In the genomic region with DNA sequence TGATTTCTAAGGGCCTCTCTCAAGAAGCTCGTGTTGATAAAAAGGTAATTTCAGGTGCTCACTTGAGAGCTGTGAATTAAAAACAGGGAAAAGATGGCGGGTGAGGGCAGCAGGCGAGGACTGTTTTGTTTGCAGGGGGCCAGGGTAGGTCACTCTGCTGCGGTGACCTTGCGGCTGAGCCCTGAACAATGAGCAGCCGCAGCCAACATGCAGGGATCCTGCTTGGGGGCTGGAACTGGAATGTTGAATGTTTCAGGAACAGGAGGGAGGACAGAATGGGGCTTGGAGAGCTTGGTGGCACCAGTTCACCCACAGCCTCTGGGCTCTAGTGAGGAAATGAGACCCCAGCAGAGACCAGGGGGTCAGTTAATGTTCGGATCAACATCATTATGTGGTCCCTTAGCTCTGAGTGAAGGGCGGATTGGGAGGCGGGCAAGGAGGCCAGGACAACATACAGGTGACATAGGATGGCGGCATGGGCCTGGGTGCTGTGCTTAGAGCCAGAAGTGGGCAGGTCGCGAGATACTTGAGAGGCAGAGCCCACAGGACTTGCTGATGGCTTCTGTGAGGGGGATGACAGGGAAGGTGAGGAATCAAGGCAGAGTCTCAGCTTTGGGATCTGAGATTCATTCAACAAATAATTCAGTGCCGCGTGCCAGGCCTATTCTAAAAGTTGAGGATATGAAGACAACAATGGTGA, we compare ENCODE assay signal across 8 cellular contexts.
DNase-seq lines count a peak whose midpoint lies in the region; ATAC-seq and TF ChIP-seq lines count a peak whose summit lies in the region.
"Not testable (repeated sequence)": the region's sequence is repeated elsewhere in the genome, so short reads cannot be mapped to it uniquely, and the experiment has no call there.

No MANE protein-coding gene starts in this region.

- not testable (repeated sequence) for ATAC-seq in CD4-positive, alpha-beta T cell (ENCODE audit: poor library complexity); activated CD4-positive, alpha-beta T cell treated with anti-CD3 and anti-CD28 coated beads for 36 hours; stimulated activated naive B cell treated with anti-CD40 and anti-IgM and Interleukin-4, amounts not matched to agents 10 μg/mL and 1 μg/mL and 100 μg/mL, for 72 hours (replicated peaks)

- H3K9me3 ChIP-seq in CD4-positive, alpha-beta T cell (ENCODE audit: control insufficient read depth, low read length): not testable (repeated sequence)

- H3K27me3 ChIP-seq in CD4-positive, alpha-beta T cell (ENCODE audit: control insufficient read depth, insufficient read depth, low read length); HL-60 (ENCODE audit: insufficient read depth, poor library complexity, severe bottlenecking): not testable (repeated sequence)

- H3K4me3 ChIP-seq in HL-60 (replicated peaks; ENCODE audit: insufficient read depth, low read length): not testable (repeated sequence)

- intact Hi-C loops in CD4-positive, alpha-beta T cell (cut with DNase I, micrococcal nuclease): loop anchor here in 1 of 2 experiments (5.0 kb wide), 1 partner anchor 93 kb away; a partner anchor contains a TSS
- intact Hi-C loops in activated CD4-positive, alpha-beta T cell treated with anti-CD3 and anti-CD28 coated beads for 36 hours (cut with DNase I, micrococcal nuclease): loop anchor here (5.0 kb wide), 2 partner anchors 98 to 612 kb away; a partner anchor contains a TSS
- intact Hi-C loops in activated T-helper 1 cell treated with anti-CD3 and anti-CD28 coated beads, Interleukin-12 subunit alpha, Interleukin-12 subunit beta, Interleukin-2, Interleukin-4 antibody, amounts not matched to agents 30 ng/mL and 10 ng/mL and 1 ng/mL, durations not matched to agents 14 hours and 24 hours and 36 hours (cut with micrococcal nuclease): loop anchor here (5.0 kb wide), 1 partner anchor 93 kb away; a partner anchor contains a TSS

- not testable (repeated sequence) for H3K36me3 Mint-ChIP-seq in CD4-positive, alpha-beta T cell (ENCODE audit: low read depth); activated CD4-positive, alpha-beta T cell treated with anti-CD3 and anti-CD28 coated beads for 36 hours (ENCODE audit: low read depth); activated T-helper 1 cell treated with anti-CD3 and anti-CD28 coated beads, Interleukin-12 subunit alpha, Interleukin-12 subunit beta, Interleukin-2, Interleukin-4 antibody, amounts not matched to agents 30 ng/mL and 10 ng/mL and 1 ng/mL, durations not matched to agents 14 hours and 24 hours and 36 hours (ENCODE audit: low read depth); stimulated activated naive B cell treated with anti-CD40 and anti-IgM and Interleukin-4, amounts not matched to agents 10 μg/mL and 1 μg/mL and 100 μg/mL, for 72 hours
- H3K36me3 Mint-ChIP-seq in brain (peaks cover 28% of the 10 kb centered on the region), nephron progenitor cell (ENCODE audit: low read depth) (peaks cover 13% of the 10 kb centered on the region)

- POLR2A ChIA-PET in CD4-positive, alpha-beta T cell (lab: Charles Lee); activated CD4-positive, alpha-beta T cell treated with anti-CD3 and anti-CD28 coated beads for 36 hours (lab: Charles Lee): not testable (repeated sequence)

- DNase-seq in CD4-positive, alpha-beta T cell: peak in 1 of 10 experiments; percentile 26
- DNase-seq in HL-60 (ENCODE audit: low read depth in 1 of 2, low spot score in 1 of 2); activated CD4-positive, alpha-beta T cell treated with anti-CD3 and anti-CD28 coated beads for 36 hours; activated T-helper 1 cell treated with anti-CD3 and anti-CD28 coated beads, Interleukin-12 subunit alpha, Interleukin-12 subunit beta, Interleukin-2, Interleukin-4 antibody, amounts not matched to agents 30 ng/mL and 10 ng/mL and 1 ng/mL, durations not matched to agents 14 hours and 24 hours and 36 hours (ENCODE audit: low spot score); nephron progenitor cell; stimulated activated naive B cell treated with anti-CD40 and anti-IgM and Interleukin-4, amounts not matched to agents 10 μg/mL and 1 μg/mL and 100 μg/mL, for 72 hours: not testable (repeated sequence)
- DNase-seq in left kidney (ENCODE audit: low read depth, low spot score): peak; percentile 47

- H3K27me3 Mint-ChIP-seq in CD4-positive, alpha-beta T cell; activated CD4-positive, alpha-beta T cell treated with anti-CD3 and anti-CD28 coated beads for 36 hours; activated T-helper 1 cell treated with anti-CD3 and anti-CD28 coated beads, Interleukin-12 subunit alpha, Interleukin-12 subunit beta, Interleukin-2, Interleukin-4 antibody, amounts not matched to agents 30 ng/mL and 10 ng/mL and 1 ng/mL, durations not matched to agents 14 hours and 24 hours and 36 hours (ENCODE audit: insufficient read depth); brain; nephron progenitor cell (ENCODE audit: low read depth, poor library complexity); stimulated activated naive B cell treated with anti-CD40 and anti-IgM and Interleukin-4, amounts not matched to agents 10 μg/mL and 1 μg/mL and 100 μg/mL, for 72 hours: not testable (repeated sequence)

- H3K27ac ChIP-seq in CD4-positive, alpha-beta T cell (ENCODE audit: low read depth, low read length): not testable (repeated sequence)
- H3K27ac ChIP-seq in HL-60 (replicated peaks): peak overlapping the region; percentile 91

- peak overlapping the region; percentile 96 for H3K4me3 Mint-ChIP-seq in CD4-positive, alpha-beta T cell
- H3K4me3 Mint-ChIP-seq in activated CD4-positive, alpha-beta T cell treated with anti-CD3 and anti-CD28 coated beads for 36 hours: peak overlapping the region; percentile 11
- H3K4me3 Mint-ChIP-seq in activated T-helper 1 cell treated with anti-CD3 and anti-CD28 coated beads, Interleukin-12 subunit alpha, Interleukin-12 subunit beta, Interleukin-2, Interleukin-4 antibody, amounts not matched to agents 30 ng/mL and 10 ng/mL and 1 ng/mL, durations not matched to agents 14 hours and 24 hours and 36 hours: peak overlapping the region; percentile 45
- H3K4me3 Mint-ChIP-seq in brain (peak overlapping the region; percentile 95 to 99 (median 97)), nephron progenitor cell (peak overlapping the region; percentile 94)
- peak overlapping the region in 1 of 2 donors; percentile 99 for H3K4me3 Mint-ChIP-seq in stimulated activated naive B cell treated with anti-CD40 and anti-IgM and Interleukin-4, amounts not matched to agents 10 μg/mL and 1 μg/mL and 100 μg/mL, for 72 hours

- H3K9me3 Mint-ChIP-seq in CD4-positive, alpha-beta T cell; activated CD4-positive, alpha-beta T cell treated with anti-CD3 and anti-CD28 coated beads for 36 hours (ENCODE audit: low read depth); activated T-helper 1 cell treated with anti-CD3 and anti-CD28 coated beads, Interleukin-12 subunit alpha, Interleukin-12 subunit beta, Interleukin-2, Interleukin-4 antibody, amounts not matched to agents 30 ng/mL and 10 ng/mL and 1 ng/mL, durations not matched to agents 14 hours and 24 hours and 36 hours; brain; nephron progenitor cell; stimulated activated naive B cell treated with anti-CD40 and anti-IgM and Interleukin-4, amounts not matched to agents 10 μg/mL and 1 μg/mL and 100 μg/mL, for 72 hours: not testable (repeated sequence)

- TF ChIP-seq CTCF in CD4-positive, alpha-beta T cell (IDR thresholded peaks at IDR 0.05); HL-60 (IDR thresholded peaks at IDR 0.05; ENCODE audit: insufficient read depth, low read length); brain (conservative IDR thresholded peaks at IDR 0.05); nephron progenitor cell (IDR thresholded peaks at IDR 0.05): not testable (repeated sequence)

- peak overlapping the region; percentile 89 for H3K27ac Mint-ChIP-seq in CD4-positive, alpha-beta T cell
- H3K27ac Mint-ChIP-seq in activated CD4-positive, alpha-beta T cell treated with anti-CD3 and anti-CD28 coated beads for 36 hours: not testable (repeated sequence)
- H3K27ac Mint-ChIP-seq in activated T-helper 1 cell treated with anti-CD3 and anti-CD28 coated beads, Interleukin-12 subunit alpha, Interleukin-12 subunit beta, Interleukin-2, Interleukin-4 antibody, amounts not matched to agents 30 ng/mL and 10 ng/mL and 1 ng/mL, durations not matched to agents 14 hours and 24 hours and 36 hours: peak overlapping the region; percentile 35
- H3K27ac Mint-ChIP-seq in brain: peak overlapping the region in 4 of 5 experiments; percentile 67 to 98 (median 78)
- peak overlapping the region; percentile 10 for H3K27ac Mint-ChIP-seq in nephron progenitor cell
- peak overlapping the region; percentile 49 for H3K27ac Mint-ChIP-seq in stimulated activated naive B cell treated with anti-CD40 and anti-IgM and Interleukin-4, amounts not matched to agents 10 μg/mL and 1 μg/mL and 100 μg/mL, for 72 hours

- CTCF ChIA-PET in CD4-positive, alpha-beta T cell (lab: Charles Lee): not testable (repeated sequence)
- CTCF ChIA-PET in activated CD4-positive, alpha-beta T cell treated with anti-CD3 and anti-CD28 coated beads for 36 hours (lab: Charles Lee): interaction anchor here (0.6 to 1.3 kb wide), 2 partner anchors 95 to 104 kb away, joined by 3 to 4 read pairs; a partner anchor contains a TSS

- H3K4me1 Mint-ChIP-seq in CD4-positive, alpha-beta T cell (ENCODE audit: low read depth): peaks cover 17% of the 10 kb centered on the region
- H3K4me1 Mint-ChIP-seq in activated CD4-positive, alpha-beta T cell treated with anti-CD3 and anti-CD28 coated beads for 36 hours: peaks cover 13% of the 10 kb centered on the region
- H3K4me1 Mint-ChIP-seq in activated T-helper 1 cell treated with anti-CD3 and anti-CD28 coated beads, Interleukin-12 subunit alpha, Interleukin-12 subunit beta, Interleukin-2, Interleukin-4 antibody, amounts not matched to agents 30 ng/mL and 10 ng/mL and 1 ng/mL, durations not matched to agents 14 hours and 24 hours and 36 hours (ENCODE audit: low read depth): peaks cover 18% of the 10 kb centered on the region
- H3K4me1 Mint-ChIP-seq in brain: peaks cover 40% of the 10 kb centered on the region
- H3K4me1 Mint-ChIP-seq in nephron progenitor cell: peaks cover 47% of the 10 kb centered on the region
- H3K4me1 Mint-ChIP-seq in stimulated activated naive B cell treated with anti-CD40 and anti-IgM and Interleukin-4, amounts not matched to agents 10 μg/mL and 1 μg/mL and 100 μg/mL, for 72 hours: peaks cover 16 to 28% of the 10 kb centered on the region in 2 donors
